27 cellular contexts compared by ENCODE assay signal in the genomic region with DNA sequence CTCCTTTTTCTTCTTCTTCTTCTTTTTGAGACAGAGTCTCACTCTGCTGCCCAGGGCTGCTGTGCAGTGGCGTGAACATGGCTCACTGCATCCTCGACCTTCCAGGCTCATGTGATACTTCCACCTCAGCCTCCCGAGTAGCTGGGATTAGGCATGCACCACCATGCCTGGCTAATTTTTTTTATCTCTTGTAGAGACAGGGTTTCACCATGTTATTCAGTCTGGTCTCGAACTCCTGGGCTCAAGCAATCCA. TPM values are rescaled to one million over a fixed set of nuclear protein-coding genes. Genes with fewer than 3 reads are reported as not detected.
DNase-seq lines count a peak whose midpoint lies in the region; ATAC-seq and TF ChIP-seq lines count a peak whose summit lies in the region.
"Had no signal": no experiment of that assay in that cellular context is flagged by ENCODE, and none has a peak within 500 bp of the region (broad histone marks: within the 10 kb centered on the region; RNA-seq: fewer than 3 reads in every experiment).

No MANE protein-coding gene starts in this region.

- CTCF ChIA-PET in A673 (lab: Charles Lee) = no interaction called here

- no peak overlapping the region for H3K4me3 Mint-ChIP-seq in nephron progenitor cell
- H3K4me3 Mint-ChIP-seq: activated naive CD8-positive, alpha-beta T cell treated with anti-CD3 and anti-CD28 coated beads, Interleukin-2, amount 10 ng/mL, durations not matched to agents 7 days and 5 days; endodermal cell; T-cell; type B pancreatic cell had no signal

- ATAC-seq in HG03108 (IDR thresholded peaks at IDR 0.05; ENCODE audit: unreplicated experiment) = no peak
- no peak for ATAC-seq in HG02623 (IDR thresholded peaks at IDR 0.05; ENCODE audit: unreplicated experiment)
- ATAC-seq: right lobe of liver, T-cell had no signal

- peaks cover 13% of the 10 kb centered on the region for H3K9me3 Mint-ChIP-seq in nephron progenitor cell
- H3K9me3 Mint-ChIP-seq: type B pancreatic cell had no signal

- peak overlapping the region; percentile 12 for H3K27ac Mint-ChIP-seq in nephron progenitor cell
- H3K27ac Mint-ChIP-seq: activated naive CD8-positive, alpha-beta T cell treated with anti-CD3 and anti-CD28 coated beads, Interleukin-2, amount 10 ng/mL, durations not matched to agents 7 days and 5 days; activated T-helper 2 cell treated with anti-CD3 and anti-CD28 coated beads, Interferon-gamma antibody, Interleukin-2, Interleukin-4, amounts not matched to agents 10 μg/mL and 5 μg/mL and 100 μg/mL, durations not matched to agents 14 hours and 24 hours and 36 hours; endodermal cell; T-cell; type B pancreatic cell had no signal

- intact Hi-C loops in A673 (cut with micrococcal nuclease; ENCODE audit: unreplicated experiment) = loop anchor here (5.0 kb wide), 1 partner anchor 65 kb away; no protein-coding TSS in a partner anchor

- no peaks in the 10 kb centered on the region for H3K27me3 ChIP-seq in A673 (replicated peaks; ENCODE audit: insufficient read depth, low read depth, low read length, poor library complexity)
- no peaks in the 10 kb centered on the region for H3K27me3 ChIP-seq in HL-60 (ENCODE audit: insufficient read depth, poor library complexity, severe bottlenecking)
- H3K27me3 ChIP-seq: right lobe of liver had no signal

- peaks cover 29% of the 10 kb centered on the region for H3K4me1 Mint-ChIP-seq in nephron progenitor cell

- H3K4me1 ChIP-seq in A673 (ENCODE audit: insufficient read depth, low read length, poor library complexity, severe bottlenecking) = peaks cover 26% of the 10 kb centered on the region
- H3K4me1 ChIP-seq: parathyroid adenoma, right lobe of liver had no signal

- BruUV-seq in A673 (replicated peaks; lab: Mats Ljungman, UMichigan) = TSS peak; percentile 81

- H3K4me3 ChIP-seq in A673 (ENCODE audit: low read depth, low read length, poor library complexity, severe bottlenecking) (no peak overlapping the region), HL-60 (replicated peaks; ENCODE audit: insufficient read depth, low read length) (no peak overlapping the region), coronary artery (no peak overlapping the region)
- H3K4me3 ChIP-seq: A549, right lobe of liver had no signal

- H3K27me3 Mint-ChIP-seq in nephron progenitor cell (ENCODE audit: low read depth, poor library complexity) = peaks cover 21% of the 10 kb centered on the region
- H3K27me3 Mint-ChIP-seq: type B pancreatic cell had no signal

- DNase-seq in A673 (ENCODE audit: low spot score) (no peak), HL-60 (ENCODE audit: low read depth in 1 of 2, low spot score in 1 of 2) (peak; percentile 36 to 37), coronary artery (ENCODE audit: low spot score) (peak; percentile 4), nephron progenitor cell (no peak), DMS 273 (lab: John Stamatoyannopoulos, UW; ENCODE audit: unreplicated experiment) (no peak), NCI-H69 (lab: John Stamatoyannopoulos, UW) (no peak)
- DNase-seq: activated CD4-positive, alpha-beta T cell treated with anti-CD3 and anti-CD28 coated beads, Interleukin-2, amount 50 U/mL, for 1 hour; activated naive CD8-positive, alpha-beta T cell treated with anti-CD3 and anti-CD28 coated beads, Interleukin-2, amount 10 ng/mL, durations not matched to agents 7 days and 5 days; HCEC 1CT; Karpas-422; NCI-H1092; NCI-H187 treated with DMSO at 0.1 percent for 48 hours; NCI-H2227 treated with DMSO at 0.1 percent for 48 hours; NCI-H748 treated with DMSO at 0.1 percent for 48 hours; SHP77; stimulated activated CD4-positive, alpha-beta T cell treated with anti-CD3 and anti-CD28 coated beads, Interleukin-15, amount 100 ng/mL, for 24 hours; T-cell had no signal

- H3K27ac ChIP-seq in A673 (ENCODE audit: low read depth, low read length, poor library complexity, severe bottlenecking) (peak overlapping the region; percentile 83), HL-60 (replicated peaks) (peak overlapping the region; percentile 63), coronary artery (no peak overlapping the region)
- H3K27ac ChIP-seq: C4-2B, parathyroid adenoma, right lobe of liver had no signal

- H3K9me3 ChIP-seq in A673 (ENCODE audit: low read depth, low read length, poor library complexity, severe bottlenecking) = peaks cover 10% of the 10 kb centered on the region
- H3K9me3 ChIP-seq: A549, right lobe of liver had no signal

- no peaks in the 10 kb centered on the region for H3K36me3 ChIP-seq in A673 (ENCODE audit: insufficient read depth, low read length, poor library complexity, severe bottlenecking)
- H3K36me3 ChIP-seq: right lobe of liver had no signal

- POLR2A ChIA-PET in A673 (lab: Charles Lee; ENCODE audit: low non-redundant PET) = no interaction called here

- no peak for TF ChIP-seq CTCF in A673 (conservative IDR thresholded peaks at IDR 0.05; ENCODE audit: low read depth, low read length)
- no peak for TF ChIP-seq CTCF in HL-60 (IDR thresholded peaks at IDR 0.05; ENCODE audit: insufficient read depth, low read length)
- no peak for TF ChIP-seq CTCF in coronary artery (IDR thresholded peaks at IDR 0.05)
- TF ChIP-seq CTCF in nephron progenitor cell (IDR thresholded peaks at IDR 0.05) = no peak

- no peaks in the 10 kb centered on the region for H3K36me3 Mint-ChIP-seq in nephron progenitor cell (ENCODE audit: low read depth)
- H3K36me3 Mint-ChIP-seq: activated naive CD8-positive, alpha-beta T cell treated with anti-CD3 and anti-CD28 coated beads, Interleukin-2, amount 10 ng/mL, durations not matched to agents 7 days and 5 days; T-cell; type B pancreatic cell had no signal

RNA-seq across cellular contexts. Expression of a gene that starts 13.0 kb away (rescaled TPM):
- total RNA-seq in A673 (2021) = 0.56 and 0.72 TPM in 2 replicates
- total RNA-seq: activated naive CD8-positive, alpha-beta T cell treated with anti-CD3 and anti-CD28 coated beads, Interleukin-2, amount 10 ng/mL, durations not matched to agents 7 days and 5 days; activated T-helper 2 cell treated with anti-CD3 and anti-CD28 coated beads, Interferon-gamma antibody, Interleukin-2, Interleukin-4, amounts not matched to agents 10 μg/mL and 5 μg/mL and 100 μg/mL, durations not matched to agents 14 hours and 24 hours and 36 hours; T-cell had no signal

RNA-seq across cellular contexts. Expression of a gene that starts 57.0 kb away (rescaled TPM):
- total RNA-seq in A673 (2021) = 0.26 and 0.39 TPM in 2 replicates
- total RNA-seq: activated naive CD8-positive, alpha-beta T cell treated with anti-CD3 and anti-CD28 coated beads, Interleukin-2, amount 10 ng/mL, durations not matched to agents 7 days and 5 days; activated T-helper 2 cell treated with anti-CD3 and anti-CD28 coated beads, Interferon-gamma antibody, Interleukin-2, Interleukin-4, amounts not matched to agents 10 μg/mL and 5 μg/mL and 100 μg/mL, durations not matched to agents 14 hours and 24 hours and 36 hours; myocyte; right lobe of liver; T-cell had no signal

Comparison
In these comparisons a context has a peak if more than half of its experiments do, and no peak if none do; other contexts are left out.
1. DNase-seq: peak in HL-60 (2 of 2) and coronary artery (single experiment); none in A673 (single experiment), nephron progenitor cell (single experiment), DMS 273 (single experiment) and NCI-H69 (single experiment).
2. H3K27ac ChIP-seq: peak in A673 (single experiment) and HL-60 (single experiment); none in coronary artery (0 of 2).